8 cellular contexts compared by ENCODE assay signal in the genomic region with DNA sequence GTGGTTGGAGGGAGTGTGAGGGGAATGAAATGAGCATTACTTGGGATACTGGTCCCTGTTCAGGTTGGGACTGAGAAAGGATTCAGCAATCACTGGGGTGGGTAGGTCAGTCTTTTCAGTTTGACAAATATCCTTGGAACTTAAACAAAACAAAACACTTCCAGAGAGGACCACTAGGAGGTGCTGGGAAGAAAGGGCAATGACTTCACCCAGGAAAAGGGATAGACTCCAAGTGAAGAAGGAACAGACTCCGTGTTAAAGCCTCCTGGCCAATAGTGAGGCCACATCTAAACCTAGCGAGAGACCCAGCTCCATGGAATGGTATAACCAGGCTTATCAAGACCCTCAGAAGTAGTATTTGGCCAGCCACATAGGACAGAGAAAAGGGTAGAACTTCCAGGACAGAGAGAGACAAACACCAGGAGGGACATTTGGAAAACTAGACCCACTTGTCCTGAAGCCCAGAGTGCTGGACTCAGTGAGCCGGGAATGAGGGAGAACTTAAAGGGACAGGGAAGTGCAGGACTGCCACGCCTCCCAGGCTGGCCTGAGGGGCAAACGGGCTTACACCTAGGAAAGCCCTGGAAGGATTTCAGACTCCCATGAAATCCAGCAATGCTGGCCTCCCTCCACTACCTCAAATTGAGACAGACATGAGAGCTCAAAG. TPM values are rescaled to one million over a fixed set of nuclear protein-coding genes. Genes with fewer than 3 reads are reported as not detected.
DNase-seq lines count a peak whose midpoint lies in the region; ATAC-seq and TF ChIP-seq lines count a peak whose summit lies in the region.

No MANE protein-coding gene starts in this region.

- no peaks in the 10 kb centered on the region for H3K27me3 Mint-ChIP-seq in HFFc6 (ENCODE audit: insufficient read depth)

- no peak overlapping the region; the same call in 1 of the 2 replicates for H3K4me3 Mint-ChIP-seq in HFFc6

- peak; percentile 59 for DNase-seq in D341Med (ENCODE audit: low spot score)
- DNase-seq in HFFc6, result peak; percentile 56
- peak; percentile 34 for DNase-seq in germinal center (ENCODE audit: low spot score)
- DNase-seq in sciatic nerve (ENCODE audit: low spot score), result no peak
- DNase-seq in GDM1 (lab: John Stamatoyannopoulos, UW), result no peak

- intact Hi-C loops in sciatic nerve (cut with DNase I), result no loop called here

- ATAC-seq in SK-N-SH treated with all-trans-retinoic acid at 6 μM for 48 hours (peak; percentile 87), sciatic nerve (peak; percentile 34), HG02571 (IDR thresholded peaks at IDR 0.05; ENCODE audit: unreplicated experiment) (no peak), HG02973 (IDR thresholded peaks at IDR 0.05; ENCODE audit: unreplicated experiment) (no peak)

- H3K9me3 Mint-ChIP-seq in HFFc6, result no peaks in the 10 kb centered on the region

- H3K4me1 Mint-ChIP-seq in HFFc6 (ENCODE audit: low read depth), result peaks cover 15% of the 10 kb centered on the region

- H3K27ac Mint-ChIP-seq in HFFc6, result no peak overlapping the region

- TF ChIP-seq CTCF in HFFc6 (IDR thresholded peaks at IDR 0.05), result peak; percentile 84

- no peaks in the 10 kb centered on the region for H3K36me3 Mint-ChIP-seq in HFFc6 (ENCODE audit: low read depth)

TF ChIP-seq in SK-N-SH treated with all-trans-retinoic acid at 6 μM for 48 hours, 23 proteins besides CTCF, POLR2A, EP300 and RAD21:
- TF ChIP-seq ZNF70 (CRISPR knock-in tag; IDR thresholded peaks at IDR 0.05) (no peak), OSR1 (CRISPR knock-in tag; IDR thresholded peaks at IDR 0.05) (no peak), ISL1 (CRISPR knock-in tag; IDR thresholded peaks at IDR 0.05) (no peak), ZFP3 (CRISPR knock-in tag; IDR thresholded peaks at IDR 0.05) (no peak), RARB (CRISPR knock-in tag; IDR thresholded peaks at IDR 0.05) (no peak), ZNF8 (CRISPR knock-in tag; IDR thresholded peaks at IDR 0.05) (no peak), SNAI2 (CRISPR knock-in tag; IDR thresholded peaks at IDR 0.05) (no peak), GLIS3 (CRISPR knock-in tag; IDR thresholded peaks at IDR 0.05) (no peak), CSDC2 (CRISPR knock-in tag; IDR thresholded peaks at IDR 0.05) (no peak), ZC3H10 (CRISPR knock-in tag; IDR thresholded peaks at IDR 0.05) (no peak), PPARA (CRISPR knock-in tag; IDR thresholded peaks at IDR 0.05; ENCODE audit: borderline replicate concordance) (no peak)
- TF ChIP-seq, protein P1, sequence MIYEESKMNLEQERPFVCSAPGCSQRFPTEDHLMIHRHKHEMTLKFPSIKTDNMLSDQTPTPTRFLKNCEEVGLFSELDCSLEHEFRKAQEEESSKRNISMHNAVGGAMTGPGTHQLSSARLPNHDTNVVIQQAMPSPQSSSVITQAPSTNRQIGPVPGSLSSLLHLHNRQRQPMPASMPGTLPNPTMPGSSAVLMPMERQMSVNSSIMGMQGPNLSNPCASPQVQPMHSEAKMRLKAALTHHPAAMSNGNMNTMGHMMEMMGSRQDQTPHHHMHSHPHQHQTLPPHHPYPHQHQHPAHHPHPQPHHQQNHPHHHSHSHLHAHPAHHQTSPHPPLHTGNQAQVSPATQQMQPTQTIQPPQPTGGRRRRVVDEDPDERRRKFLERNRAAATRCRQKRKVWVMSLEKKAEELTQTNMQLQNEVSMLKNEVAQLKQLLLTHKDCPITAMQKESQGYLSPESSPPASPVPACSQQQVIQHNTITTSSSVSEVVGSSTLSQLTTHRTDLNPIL (CRISPR knock-in tag; IDR thresholded peaks at IDR 0.05; ENCODE audit: low read depth), result no peak
- TF ChIP-seq, protein P2, sequence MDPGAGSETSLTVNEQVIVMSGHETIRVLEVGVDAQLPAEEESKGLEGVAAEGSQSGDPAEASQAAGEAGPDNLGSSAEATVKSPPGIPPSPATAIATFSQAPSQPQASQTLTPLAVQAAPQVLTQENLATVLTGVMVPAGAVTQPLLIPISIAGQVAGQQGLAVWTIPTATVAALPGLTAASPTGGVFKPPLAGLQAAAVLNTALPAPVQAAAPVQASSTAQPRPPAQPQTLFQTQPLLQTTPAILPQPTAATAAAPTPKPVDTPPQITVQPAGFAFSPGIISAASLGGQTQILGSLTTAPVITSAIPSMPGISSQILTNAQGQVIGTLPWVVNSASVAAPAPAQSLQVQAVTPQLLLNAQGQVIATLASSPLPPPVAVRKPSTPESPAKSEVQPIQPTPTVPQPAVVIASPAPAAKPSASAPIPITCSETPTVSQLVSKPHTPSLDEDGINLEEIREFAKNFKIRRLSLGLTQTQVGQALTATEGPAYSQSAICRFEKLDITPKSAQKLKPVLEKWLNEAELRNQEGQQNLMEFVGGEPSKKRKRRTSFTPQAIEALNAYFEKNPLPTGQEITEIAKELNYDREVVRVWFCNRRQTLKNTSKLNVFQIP (CRISPR knock-in tag; IDR thresholded peaks at IDR 0.05; ENCODE audit: borderline replicate concordance, low read depth), result no peak
- TF ChIP-seq, protein P3, sequence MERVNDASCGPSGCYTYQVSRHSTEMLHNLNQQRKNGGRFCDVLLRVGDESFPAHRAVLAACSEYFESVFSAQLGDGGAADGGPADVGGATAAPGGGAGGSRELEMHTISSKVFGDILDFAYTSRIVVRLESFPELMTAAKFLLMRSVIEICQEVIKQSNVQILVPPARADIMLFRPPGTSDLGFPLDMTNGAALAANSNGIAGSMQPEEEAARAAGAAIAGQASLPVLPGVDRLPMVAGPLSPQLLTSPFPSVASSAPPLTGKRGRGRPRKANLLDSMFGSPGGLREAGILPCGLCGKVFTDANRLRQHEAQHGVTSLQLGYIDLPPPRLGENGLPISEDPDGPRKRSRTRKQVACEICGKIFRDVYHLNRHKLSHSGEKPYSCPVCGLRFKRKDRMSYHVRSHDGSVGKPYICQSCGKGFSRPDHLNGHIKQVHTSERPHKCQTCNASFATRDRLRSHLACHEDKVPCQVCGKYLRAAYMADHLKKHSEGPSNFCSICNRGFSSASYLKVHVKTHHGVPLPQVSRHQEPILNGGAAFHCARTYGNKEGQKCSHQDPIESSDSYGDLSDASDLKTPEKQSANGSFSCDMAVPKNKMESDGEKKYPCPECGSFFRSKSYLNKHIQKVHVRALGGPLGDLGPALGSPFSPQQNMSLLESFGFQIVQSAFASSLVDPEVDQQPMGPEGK (CRISPR knock-in tag; IDR thresholded peaks at IDR 0.05; ENCODE audit: borderline replicate concordance), result no peak
TF ChIP-seq in SK-N-SH treated with all-trans-retinoic acid at 6 μM for 48 hours: peak in this region for 0.

RNA-seq across cellular contexts. Expression of a gene that starts 19.6 kb away (rescaled TPM):
- not detected for total RNA-seq in HFFc6 (2021; fragmentation: NEBNext Ultra II Directional; extraction: Animal tissue kit (Norgen Biotek cat#: 25700))
- 5.4 TPM for total RNA-seq in sciatic nerve

RNA-seq across cellular contexts. Expression of a gene that starts 55.0 kb away (rescaled TPM):
- 10 to 100 TPM; 26.2 to 33.4 (median 30.7) TPM for total RNA-seq in HFFc6 (2021; fragmentation: NEBNext Ultra II Directional; extraction: Animal tissue kit (Norgen Biotek cat#: 25700))
- 59.6 TPM for total RNA-seq in sciatic nerve

Comparison
In these comparisons a context has a peak if more than half of its experiments do, and no peak if none do; other contexts are left out.
1. DNase-seq: peak in D341Med (single experiment), HFFc6 (single experiment) and germinal center (single experiment); none in sciatic nerve (single experiment) and GDM1 (single experiment).
2. ATAC-seq: peak in SK-N-SH treated with all-trans-retinoic acid at 6 μM for 48 hours (single experiment) and sciatic nerve (single experiment); none in HG02571 (single experiment) and HG02973 (single experiment).